1 cellular context compared by ENCODE assay signal in genomic region chr3:57597240-57597972, GRCh38.
TF ChIP-seq lines count a peak whose summit lies in the region.

ARF4 (minus strand) TSS chr3:57597344; CDS start chr3:57597140, 204 bp downstream.

TF ChIP-seq in HepG2, 621 proteins besides CTCF, POLR2A, EP300 and RAD21 (continued from another document and continues in another):
- 0 out of 2 replicates have a peak, but pooled peaks have one; percentile 6 for TF ChIP-seq TFAP4 (IDR thresholded peaks at IDR 0.05; ENCODE audit: borderline replicate concordance, low read depth)
- no peak; the same call in 1 of the 2 replicates for TF ChIP-seq SMAD3 (CRISPR knock-in tag; IDR thresholded peaks at IDR 0.05)
- no peak for TF ChIP-seq AHR (CRISPR knock-in tag; IDR thresholded peaks at IDR 0.05)
- no peak for TF ChIP-seq ZNF550 (CRISPR knock-in tag; IDR thresholded peaks at IDR 0.05; ENCODE audit: borderline replicate concordance)
- no peak for TF ChIP-seq ZBTB40 (IDR thresholded peaks at IDR 0.05)
- no peak for TF ChIP-seq ZBTB40 (CRISPR knock-in tag; IDR thresholded peaks at IDR 0.05)
- TF ChIP-seq ZNF703 (CRISPR knock-in tag; IDR thresholded peaks at IDR 0.05; ENCODE audit: borderline replicate concordance) = no peak; the same call in 1 of the 2 replicates
- TF ChIP-seq ZNF691 (CRISPR knock-in tag; IDR thresholded peaks at IDR 0.05; ENCODE audit: borderline replicate concordance, low read depth) = peak; percentile 30; the same call in 1 of the 2 replicates
- peak; percentile 76 for TF ChIP-seq ZBTB2 (CRISPR knock-in tag; IDR thresholded peaks at IDR 0.05; ENCODE audit: low read depth)
- TF ChIP-seq ZNF800 (CRISPR knock-in tag; IDR thresholded peaks at IDR 0.05) = no peak
- TF ChIP-seq PREB (CRISPR knock-in tag; IDR thresholded peaks at IDR 0.05) = no peak
- peak; percentile 96 for TF ChIP-seq ZNF281 (CRISPR knock-in tag; IDR thresholded peaks at IDR 0.05; ENCODE audit: borderline replicate concordance)
- TF ChIP-seq CBX1 (IDR thresholded peaks at IDR 0.05; ENCODE audit: low read depth) = peak; percentile 53
- no peak for TF ChIP-seq ZNF18 (CRISPR knock-in tag; IDR thresholded peaks at IDR 0.05; ENCODE audit: insufficient replicate concordance)
- TF ChIP-seq ZBED4 (CRISPR knock-in tag; IDR thresholded peaks at IDR 0.05; ENCODE audit: borderline replicate concordance) = peak; percentile 69; the same call in 1 of the 2 replicates
- no peak for TF ChIP-seq RCOR2 (CRISPR knock-in tag; IDR thresholded peaks at IDR 0.05)
- TF ChIP-seq ZNF747 (CRISPR knock-in tag; IDR thresholded peaks at IDR 0.05; ENCODE audit: borderline replicate concordance) = no peak; the same call in 1 of the 2 replicates
